In the genomic region with DNA sequence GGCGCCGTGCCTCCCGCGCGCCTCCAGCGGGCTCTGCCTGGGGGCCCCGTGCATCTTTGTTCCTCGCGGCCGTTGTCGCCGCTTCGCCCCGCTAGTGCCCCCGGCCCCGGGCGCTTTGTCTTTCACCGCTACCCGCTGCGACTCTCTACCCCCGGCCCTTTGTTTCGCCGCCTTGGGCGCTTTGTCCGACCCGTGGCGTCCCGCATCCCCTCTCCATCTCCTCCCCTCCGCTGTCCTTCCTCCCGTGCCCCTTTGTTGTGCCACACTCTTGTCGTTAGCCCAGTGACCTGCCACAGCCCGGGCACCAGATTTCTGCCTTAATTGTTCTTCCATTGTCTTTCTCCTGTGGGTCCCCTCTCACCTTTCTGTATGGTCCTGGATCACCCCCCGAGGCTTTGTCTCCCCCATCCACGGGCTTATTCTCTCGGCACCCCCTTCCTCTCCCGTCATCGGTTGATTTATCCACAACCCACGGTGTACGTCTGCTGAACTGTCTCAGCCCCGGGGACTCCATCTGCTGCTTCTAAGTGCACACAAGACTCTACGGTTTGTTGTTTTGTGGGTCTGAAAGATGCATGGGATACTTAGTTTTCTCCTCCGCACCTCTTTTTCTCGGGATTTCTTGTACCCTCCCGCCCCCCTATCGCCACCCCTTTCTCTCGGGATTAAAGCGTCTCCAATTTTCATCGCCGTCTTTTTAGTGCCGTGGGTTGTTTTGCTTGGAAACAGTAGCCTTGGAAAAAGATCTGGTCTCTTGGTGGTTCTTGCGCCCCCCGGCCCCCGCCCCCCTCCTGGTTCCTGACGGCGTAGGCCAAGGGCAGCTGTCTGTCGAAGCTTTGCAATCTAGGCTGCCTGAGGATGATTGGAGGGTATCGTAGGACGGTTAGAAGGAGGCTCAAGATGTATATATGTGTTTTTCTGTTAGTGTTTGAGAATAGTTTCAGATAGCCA, we compare ENCODE assay signal across 1 cellular context.
A peak's percentile ranks its signal among the peaks of the same experiment; 100 is the strongest.
TF ChIP-seq lines count a peak whose summit lies in the region.

No MANE protein-coding gene starts in this region.

TF ChIP-seq in K562, 482 proteins besides CTCF, POLR2A, EP300 and RAD21 (continued from another document):
- peak; percentile 75; the same call in 1 of the 2 replicates for TF ChIP-seq ZBTB7A (IDR thresholded peaks at IDR 0.05; ENCODE audit: borderline replicate concordance, control insufficient read depth, low read depth, low read length)
- peak in 1 of 2 experiments; percentile 39; a peak in 1 of 4 replicates for TF ChIP-seq HDAC1 (IDR thresholded peaks at IDR 0.05)
- peak; percentile 0 for TF ChIP-seq CCNT2 (IDR thresholded peaks at IDR 0.05; ENCODE audit: borderline replicate concordance, extremely low read depth, insufficient read length, low read depth, low read length)
- TF ChIP-seq, protein P1, sequence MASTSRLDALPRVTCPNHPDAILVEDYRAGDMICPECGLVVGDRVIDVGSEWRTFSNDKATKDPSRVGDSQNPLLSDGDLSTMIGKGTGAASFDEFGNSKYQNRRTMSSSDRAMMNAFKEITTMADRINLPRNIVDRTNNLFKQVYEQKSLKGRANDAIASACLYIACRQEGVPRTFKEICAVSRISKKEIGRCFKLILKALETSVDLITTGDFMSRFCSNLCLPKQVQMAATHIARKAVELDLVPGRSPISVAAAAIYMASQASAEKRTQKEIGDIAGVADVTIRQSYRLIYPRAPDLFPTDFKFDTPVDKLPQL (IDR thresholded peaks at IDR 0.05; ENCODE audit: extremely low read depth, insufficient read length): no peak
- no peak for TF ChIP-seq NCOA1 (IDR thresholded peaks at IDR 0.05; ENCODE audit: low read depth)
- TF ChIP-seq VEZF1 (CRISPR knock-in tag; IDR thresholded peaks at IDR 0.05): peak; percentile 56
TF ChIP-seq in K562: peak in this region for 10.
